ENCODE assay signal across 24 cellular contexts in genomic region chr14:34056081-34056480, GRCh38.
DNase-seq lines count a peak whose midpoint lies in the region; ATAC-seq, FAIRE-seq and TF ChIP-seq lines count a peak whose summit lies in the region.
"Had no signal": no experiment of that assay in that cellular context is flagged by ENCODE, and none has a peak within 500 bp of the region (broad histone marks: within the 10 kb centered on the region; RNA-seq: fewer than 3 reads in every experiment).

No MANE protein-coding gene starts in this region.

- H3K36me3 ChIP-seq in RWPE2 (ENCODE audit: low read depth) (no peaks in the 10 kb centered on the region), sigmoid colon (no peaks in the 10 kb centered on the region), prostate gland (no peaks in the 10 kb centered on the region)
- H3K36me3 ChIP-seq: BE2C; BLaER1 treated with 17β-estradiol and CSF1 and Interleukin-3, amounts not matched to agents 10 nM and 100 nM; HAP-1 had no signal

- DNase-seq in GM19239 (ENCODE audit: insufficient read length, low spot score) (no peak), RWPE2 (ENCODE audit: low spot score) (no peak), choroid plexus epithelial cell (ENCODE audit: low read depth) (peak; percentile 21), putamen (ENCODE audit: low spot score) (peak; percentile 6), sigmoid colon (no peak), prostate gland (ENCODE audit: low spot score) (no peak)
- no peak for DNase-seq in activated T-helper 2 cell treated with anti-CD3 and anti-CD28 coated beads, Interferon-gamma antibody, Interleukin-2, Interleukin-4, amounts not matched to agents 10 μg/mL and 5 μg/mL and 100 μg/mL, durations not matched to agents 14 hours and 24 hours and 36 hours (ENCODE audit: low spot score)
- DNase-seq: 8988T; ACHN; AML-193; BE2C; CD4-positive, alpha-beta T cell; CD8-positive, alpha-beta memory T cell; DMS 273 treated with DMSO at 0.1 percent for 48 hours; DMS79; GF-D8; GOT3; HFFc6 had no signal

- TF ChIP-seq CTCF in RWPE2 (IDR thresholded peaks at IDR 0.05; ENCODE audit: poor library complexity, severe bottlenecking): no peak
- no peak for TF ChIP-seq CTCF in choroid plexus epithelial cell (conservative IDR thresholded peaks at IDR 0.05; ENCODE audit: low read depth, low read length)
- no peak for TF ChIP-seq CTCF in sigmoid colon (IDR thresholded peaks at IDR 0.05)
- no peak for TF ChIP-seq CTCF in prostate gland (IDR thresholded peaks at IDR 0.05)

- H3K9me3 Mint-ChIP-seq in activated T-helper 2 cell treated with anti-CD3 and anti-CD28 coated beads, Interferon-gamma antibody, Interleukin-2, Interleukin-4, amounts not matched to agents 10 μg/mL and 5 μg/mL and 100 μg/mL, durations not matched to agents 14 hours and 24 hours and 36 hours: peaks cover 4% of the 10 kb centered on the region
- H3K9me3 Mint-ChIP-seq: CD4-positive, alpha-beta T cell; CD8-positive, alpha-beta memory T cell had no signal

- intact Hi-C loops in sigmoid colon (cut with DNase I): loop anchor here (5.0 kb wide), 1 partner anchor 104 kb away; the partner anchor contains the start of gene EGLN3
- intact Hi-C loops in activated T-helper 2 cell treated with anti-CD3 and anti-CD28 coated beads, Interferon-gamma antibody, Interleukin-2, Interleukin-4, amounts not matched to agents 10 μg/mL and 5 μg/mL and 100 μg/mL, durations not matched to agents 14 hours and 24 hours and 36 hours (cut with micrococcal nuclease): loop anchor here (5.0 kb wide), 1 partner anchor 104 kb away; the partner anchor contains the start of gene EGLN3
- intact Hi-C loops in prostate gland (cut with DNase I): no loop called here

- H3K9me3 ChIP-seq in RWPE2 (ENCODE audit: severe bottlenecking): no peaks in the 10 kb centered on the region
- no peaks in the 10 kb centered on the region for H3K9me3 ChIP-seq in sigmoid colon
- H3K9me3 ChIP-seq in prostate gland: no peaks in the 10 kb centered on the region
- H3K9me3 ChIP-seq: A549, BE2C had no signal

- H3K27ac ChIP-seq in RWPE2 (ENCODE audit: poor library complexity, severe bottlenecking) (peak overlapping the region; percentile 19), sigmoid colon (no peak overlapping the region), prostate gland (no peak overlapping the region)
- H3K27ac ChIP-seq: A549; BLaER1 treated with 17β-estradiol and CSF1 and Interleukin-3, amounts not matched to agents 10 nM and 100 nM had no signal

- no peak for TF ChIP-seq EP300 in sigmoid colon (IDR thresholded peaks at IDR 0.05)

- H3K27me3 Mint-ChIP-seq in activated T-helper 2 cell treated with anti-CD3 and anti-CD28 coated beads, Interferon-gamma antibody, Interleukin-2, Interleukin-4, amounts not matched to agents 10 μg/mL and 5 μg/mL and 100 μg/mL, durations not matched to agents 14 hours and 24 hours and 36 hours (ENCODE audit: low read depth): peaks cover 4% of the 10 kb centered on the region

- no peak overlapping the region for H3K27ac Mint-ChIP-seq in activated T-helper 2 cell treated with anti-CD3 and anti-CD28 coated beads, Interferon-gamma antibody, Interleukin-2, Interleukin-4, amounts not matched to agents 10 μg/mL and 5 μg/mL and 100 μg/mL, durations not matched to agents 14 hours and 24 hours and 36 hours
- H3K27ac Mint-ChIP-seq: CD14-positive monocyte; CD4-positive, alpha-beta T cell; CD8-positive, alpha-beta memory T cell; HFFc6 had no signal

- H3K36me3 Mint-ChIP-seq in activated T-helper 2 cell treated with anti-CD3 and anti-CD28 coated beads, Interferon-gamma antibody, Interleukin-2, Interleukin-4, amounts not matched to agents 10 μg/mL and 5 μg/mL and 100 μg/mL, durations not matched to agents 14 hours and 24 hours and 36 hours (ENCODE audit: low read depth): peaks cover 6% of the 10 kb centered on the region
- H3K36me3 Mint-ChIP-seq: CD8-positive, alpha-beta memory T cell had no signal

- H3K4me1 Mint-ChIP-seq in activated T-helper 2 cell treated with anti-CD3 and anti-CD28 coated beads, Interferon-gamma antibody, Interleukin-2, Interleukin-4, amounts not matched to agents 10 μg/mL and 5 μg/mL and 100 μg/mL, durations not matched to agents 14 hours and 24 hours and 36 hours (ENCODE audit: low read depth): peaks cover 67% of the 10 kb centered on the region

- peaks cover 39% of the 10 kb centered on the region for H3K4me1 ChIP-seq in RWPE2 (ENCODE audit: insufficient read depth, poor library complexity, severe bottlenecking)
- peaks cover 0 to 17% (median 13%) of the 10 kb centered on the region in 4 donors for H3K4me1 ChIP-seq in sigmoid colon
- H3K4me1 ChIP-seq in prostate gland (replicated peaks): no peaks in the 10 kb centered on the region
- H3K4me1 ChIP-seq: BE2C, HAP-1 had no signal

- H3K27me3 ChIP-seq in RWPE2 (ENCODE audit: insufficient read depth, poor library complexity, severe bottlenecking): no peaks in the 10 kb centered on the region
- H3K27me3 ChIP-seq in sigmoid colon: no peaks in the 10 kb centered on the region
- no peaks in the 10 kb centered on the region for H3K27me3 ChIP-seq in prostate gland (replicated peaks; ENCODE audit: insufficient read depth)
- H3K27me3 ChIP-seq: BE2C; BLaER1 treated with 17β-estradiol and CSF1 and Interleukin-3, amounts not matched to agents 10 nM and 100 nM had no signal

- no peak for ATAC-seq in RWPE2 (ENCODE audit: low read depth)
- ATAC-seq: A549 had no signal

- WGBS in sigmoid colon, 2 donors: 76 to 87% methylated on average over 2 of the region's 2 CpGs
- WGBS in prostate gland: 82% methylated on average over 2 of the region's 2 CpGs

- no peak overlapping the region for H3K4me3 ChIP-seq in RWPE2 (ENCODE audit: severe bottlenecking)
- H3K4me3 ChIP-seq in choroid plexus epithelial cell (ENCODE audit: low read depth, low read length): no peak overlapping the region
- H3K4me3 ChIP-seq in sigmoid colon: no peak overlapping the region
- no peak overlapping the region for H3K4me3 ChIP-seq in prostate gland
- H3K4me3 ChIP-seq: A549; BLaER1 treated with 17β-estradiol and CSF1 and Interleukin-3, amounts not matched to agents 10 nM and 100 nM; HAP-1 had no signal

- TF ChIP-seq POLR2A in sigmoid colon (IDR thresholded peaks at IDR 0.05) (no peak), prostate gland (IDR thresholded peaks at IDR 0.05) (no peak)

- no peak overlapping the region for H3K4me3 Mint-ChIP-seq in activated T-helper 2 cell treated with anti-CD3 and anti-CD28 coated beads, Interferon-gamma antibody, Interleukin-2, Interleukin-4, amounts not matched to agents 10 μg/mL and 5 μg/mL and 100 μg/mL, durations not matched to agents 14 hours and 24 hours and 36 hours (ENCODE audit: low read depth)
- H3K4me3 Mint-ChIP-seq: CD14-positive monocyte; CD4-positive, alpha-beta T cell; CD8-positive, alpha-beta memory T cell; HFFc6 had no signal

- FAIRE-seq in GM19239 (lab: Jason Lieb, UNC): peak; percentile 44
- FAIRE-seq: A549, D721Med, H54 had no signal

Comparison
In these comparisons a context has a peak if more than half of its experiments do, and no peak if none do; other contexts are left out.
1. DNase-seq: peak in choroid plexus epithelial cell (single experiment) and putamen (single experiment); none in GM19239 (single experiment), RWPE2 (single experiment), sigmoid colon (single experiment), activated T-helper 2 cell treated with anti-CD3 and anti-CD28 coated beads, Interferon-gamma antibody, Interleukin-2, Interleukin-4, amounts not matched to agents 10 μg/mL and 5 μg/mL and 100 μg/mL, durations not matched to agents 14 hours and 24 hours and 36 hours (single experiment) and prostate gland (single experiment).